Comparison of ENCODE assay signal across 8 cellular contexts in genomic region chr4:82900335-82901128, GRCh38. TPM values are rescaled to one million over a fixed set of nuclear protein-coding genes. Genes with fewer than 3 reads are reported as not detected.
DNase-seq lines count a peak whose midpoint lies in the region; ATAC-seq and TF ChIP-seq lines count a peak whose summit lies in the region.

TSS of gene THAP9 (plus strand) at chr4:82900735. CDS start at chr4:82900803, 68 bp downstream.

- H3K9me3 Mint-ChIP-seq in naive B cell = no peaks in the 10 kb centered on the region
- H3K9me3 Mint-ChIP-seq in stimulated activated effector memory CD8-positive, alpha-beta T cell treated with anti-CD3 and anti-CD28 coated beads, Interleukin-12 subunit alpha, Interleukin-12 subunit beta, amount 100 ng/mL, for 72 hours = no peaks in the 10 kb centered on the region

- H3K27ac Mint-ChIP-seq in naive B cell = no peak within 1 kb of the TSS
- H3K27ac Mint-ChIP-seq in stimulated activated effector memory CD8-positive, alpha-beta T cell treated with anti-CD3 and anti-CD28 coated beads, Interleukin-12 subunit alpha, Interleukin-12 subunit beta, amount 100 ng/mL, for 72 hours = no peak within 1 kb of the TSS

- H3K4me3 Mint-ChIP-seq in naive B cell = no peak within 1 kb of the TSS
- H3K4me3 Mint-ChIP-seq in stimulated activated effector memory CD8-positive, alpha-beta T cell treated with anti-CD3 and anti-CD28 coated beads, Interleukin-12 subunit alpha, Interleukin-12 subunit beta, amount 100 ng/mL, for 72 hours = no peak within 1 kb of the TSS

- peaks cover 3 to 7% of the 10 kb centered on the region in 2 donors for H3K36me3 Mint-ChIP-seq in naive B cell
- H3K36me3 Mint-ChIP-seq in stimulated activated effector memory CD8-positive, alpha-beta T cell treated with anti-CD3 and anti-CD28 coated beads, Interleukin-12 subunit alpha, Interleukin-12 subunit beta, amount 100 ng/mL, for 72 hours = peaks cover 43% of the 10 kb centered on the region

- peak within 1 kb of the TSS; percentile 82 for H3K4me3 ChIP-seq in fibroblast of mammary gland (ENCODE audit: control insufficient read depth, low read depth, low read length)

- DNase-seq in EL = peak; percentile 100
- DNase-seq in GOT3 (lab: John Stamatoyannopoulos, UW) = peak; percentile 98
- peak; percentile 99 for DNase-seq in LHCN-M2 (ENCODE audit: low read depth)
- peak; percentile 99 for DNase-seq in RKO (ENCODE audit: low spot score)
- DNase-seq in activated T-helper 1 cell treated with anti-CD3 and anti-CD28 coated beads, Interleukin-2, amount 50 U/mL, for 16 hours (ENCODE audit: low read depth in 1 of 2, low spot score in 1 of 2) = peak; percentile 89 to 95
- peak; percentile 99 for DNase-seq in fibroblast of mammary gland (ENCODE audit: low read depth)
- DNase-seq in naive B cell = peak; percentile 97
- DNase-seq in stimulated activated effector memory CD8-positive, alpha-beta T cell treated with anti-CD3 and anti-CD28 coated beads, Interleukin-12 subunit alpha, Interleukin-12 subunit beta, amount 100 ng/mL, for 72 hours (ENCODE audit: low spot score in 2 of 2) = peak; percentile 92 to 97

- ATAC-seq in naive B cell (ENCODE audit: low read depth in 2 of 2) = peak; percentile 82 to 86
- peak; percentile 94 for ATAC-seq in stimulated activated effector memory CD8-positive, alpha-beta T cell treated with anti-CD3 and anti-CD28 coated beads, Interleukin-12 subunit alpha, Interleukin-12 subunit beta, amount 100 ng/mL, for 72 hours

- TF ChIP-seq CTCF in fibroblast of mammary gland (conservative IDR thresholded peaks at IDR 0.05; ENCODE audit: control insufficient read depth, insufficient read depth, low read depth, low read length) = no peak

- H3K4me1 Mint-ChIP-seq in naive B cell = peaks cover 2 to 18% (median 4%) of the 10 kb centered on the region in 3 donors
- peaks cover 34% of the 10 kb centered on the region for H3K4me1 Mint-ChIP-seq in stimulated activated effector memory CD8-positive, alpha-beta T cell treated with anti-CD3 and anti-CD28 coated beads, Interleukin-12 subunit alpha, Interleukin-12 subunit beta, amount 100 ng/mL, for 72 hours

- H3K27me3 Mint-ChIP-seq in naive B cell = no peaks in the 10 kb centered on the region

RNA-seq across cellular contexts. Expression of gene THAP9, which starts in this region (rescaled TPM):
- total RNA-seq in LHCN-M2 (2014; rRNA removed) = 1.8 and 2.3 TPM in 2 replicates
- polyA plus RNA-seq in LHCN-M2 (2012) = 0.32 TPM
- polyA plus RNA-seq in naive B cell (ENCODE audit: low read depth in 6 of 6) = 1 to 10 TPM in 5 of 6 donors, under 1 TPM in 1; 0.52 to 6.3 (median 3.1) TPM

Comparison
In these comparisons a context has a peak if more than half of its experiments do, and no peak if none do; other contexts are left out.
1. Peak in every context shown above with its lines: DNase-seq, ATAC-seq and H3K4me3 ChIP-seq.